Comparison of ENCODE assay signal across 11 cellular contexts in genomic region chr1:21919520-21919919, GRCh38. TPM values are rescaled to one million over a fixed set of nuclear protein-coding genes. Genes with fewer than 3 reads are reported as not detected.
DNase-seq lines count a peak whose midpoint lies in the region; FAIRE-seq and TF ChIP-seq lines count a peak whose summit lies in the region.
"Had no signal": no experiment of that assay in that cellular context is flagged by ENCODE, and none has a peak within 500 bp of the region (broad histone marks: within the 10 kb centered on the region; RNA-seq: fewer than 3 reads in every experiment).

No MANE protein-coding gene starts in this region.

- H3K4me1 ChIP-seq in transverse colon: peaks cover 44 to 83% (median 66%) of the 10 kb centered on the region in 4 donors

- WGBS in transverse colon (ENCODE audit: low coverage in 1 of 2), 2 donors: 52 to 74% methylated on average over 5 to 7 of the region's 7 CpGs

- H3K27me3 ChIP-seq in transverse colon: no peaks in the 10 kb centered on the region

- TF ChIP-seq CTCF in astrocyte of the spinal cord (IDR thresholded peaks at IDR 0.05; ENCODE audit: low read depth, low read length): no peak
- no peak for TF ChIP-seq CTCF in transverse colon (IDR thresholded peaks at IDR 0.05)
- TF ChIP-seq CTCF in D721Med (IDR thresholded peaks at IDR 0.05; ENCODE audit: insufficient read depth, missing control alignments): no peak

- no peak overlapping the region for H3K4me3 ChIP-seq in astrocyte of the spinal cord (ENCODE audit: low read depth, low read length)
- H3K4me3 ChIP-seq in transverse colon: no peak overlapping the region

- peak; percentile 90 for DNase-seq in M059J (ENCODE audit: low read depth)
- DNase-seq in astrocyte of the spinal cord (ENCODE audit: low read depth, low spot score): peak; percentile 77
- DNase-seq in kidney glomerular epithelial cell (lab: John Stamatoyannopoulos, UW): peak; percentile 57
- no peak for DNase-seq in transverse colon
- no peak for DNase-seq in NCI-H748 treated with DMSO at 0.1 percent for 48 hours (lab: John Stamatoyannopoulos, UW)
- DNase-seq in D721Med (ENCODE audit: insufficient read length, low spot score): no peak
- DNase-seq in activated CD4-positive, alpha-beta T cell treated with anti-CD3 and anti-CD28 coated beads, Interleukin-2, amount 50 U/mL, for 4 hours: no peak
- DNase-seq: activated gamma-delta T cell; stimulated activated naive CD8-positive, alpha-beta T cell treated with anti-CD3 and anti-CD28 coated beads, Interleukin-15, Interleukin-2, amounts not matched to agents 100 U/mL and 50 U/mL, for 24 hours had no signal

- in situ Hi-C loops in astrocyte of the spinal cord (cut with HindIII; ENCODE audit: low sequenced_read_pairs) (no loop called here), transverse colon (cut with MboI; ENCODE audit: low pct_ligation_motif_present in 1 of 4, low pct_unique_long_range_greater_than_20kb in 1 of 4, low sequenced_read_pairs in 3 of 4) (no loop called here)

- TF ChIP-seq EP300 in transverse colon (IDR thresholded peaks at IDR 0.05; ENCODE audit: low read depth): no peak

- no peaks in the 10 kb centered on the region for H3K9me3 ChIP-seq in transverse colon

- TF ChIP-seq POLR2A in transverse colon (IDR thresholded peaks at IDR 0.05): no peak

- no peak for FAIRE-seq in D721Med (lab: Jason Lieb, UNC)
- FAIRE-seq: endometrium had no signal

- intact Hi-C loops in transverse colon (cut with DNase I; ENCODE audit: low total_unique reads): no loop called here

- no peaks in the 10 kb centered on the region for H3K36me3 ChIP-seq in transverse colon

- H3K27ac ChIP-seq in transverse colon: peak overlapping the region; percentile 93 to 98 (median 94)

RNA-seq across cellular contexts. Expression of gene HSPG2, which starts 17.6 kb away (rescaled TPM):
- 18.3 and 60.5 TPM in 2 replicates for total RNA-seq in M059J (2014; rRNA removed; shearing (Covaris generic))
- 100 to 1,000 TPM; 107 to 343 (median 228) TPM for total RNA-seq in transverse colon

RNA-seq across cellular contexts. Expression of gene CELA3B, which starts 57.3 kb away (rescaled TPM):
- total RNA-seq in M059J (2014; rRNA removed; shearing (Covaris generic)): not detected in 2 replicates
- total RNA-seq in transverse colon: not detected
- total RNA-seq: lower leg skin had no signal

Comparison
In these comparisons a context has a peak if more than half of its experiments do, and no peak if none do; other contexts are left out.
1. DNase-seq: peak in M059J (single experiment), astrocyte of the spinal cord (single experiment) and kidney glomerular epithelial cell (single experiment); none in transverse colon (single experiment), NCI-H748 treated with DMSO at 0.1 percent for 48 hours (single experiment), D721Med (single experiment) and activated CD4-positive, alpha-beta T cell treated with anti-CD3 and anti-CD28 coated beads, Interleukin-2, amount 50 U/mL, for 4 hours (0 of 2).